19 cellular contexts compared by ENCODE assay signal in genomic region chr3:31357451-31357850, GRCh38.
"Had no signal": no experiment of that assay in that cellular context is flagged by ENCODE, and none has a peak within 500 bp of the region (broad histone marks: within the 10 kb centered on the region; RNA-seq: fewer than 3 reads in every experiment).

No MANE protein-coding gene starts in this region.

- H3K4me3 Mint-ChIP-seq: activated naive CD4-positive, alpha-beta T cell treated with anti-CD3 and anti-CD28 coated beads, Interleukin-2, amount 50 U/mL, for 24 hours; effector memory CD8-positive, alpha-beta T cell; memory B cell; naive B cell; neural crest cell; stimulated activated memory B cell treated with anti-CD40 and anti-IgM and Interleukin-4, amounts not matched to agents 10 μg/mL and 1 μg/mL and 100 μg/mL, for 72 hours had no signal

- H3K36me3 Mint-ChIP-seq: memory B cell; stimulated activated memory B cell treated with anti-CD40 and anti-IgM and Interleukin-4, amounts not matched to agents 10 μg/mL and 1 μg/mL and 100 μg/mL, for 72 hours had no signal

- H3K36me3 ChIP-seq: tibial artery had no signal

- ATAC-seq: effector memory CD8-positive, alpha-beta T cell; left ventricle myocardium superior; psoas muscle; right cardiac atrium; SK-N-SH treated with all-trans-retinoic acid at 6 μM for 48 hours had no signal

- H3K27ac Mint-ChIP-seq: effector memory CD8-positive, alpha-beta T cell; memory B cell; naive B cell; stimulated activated memory B cell treated with anti-CD40 and anti-IgM and Interleukin-4, amounts not matched to agents 10 μg/mL and 1 μg/mL and 100 μg/mL, for 72 hours had no signal

- H3K27me3 ChIP-seq: tibial artery had no signal

- H3K4me1 ChIP-seq: psoas muscle, tibial artery had no signal

- H3K27ac ChIP-seq: psoas muscle, tibial artery had no signal

- H3K4me1 Mint-ChIP-seq: memory B cell; naive B cell; stimulated activated memory B cell treated with anti-CD40 and anti-IgM and Interleukin-4, amounts not matched to agents 10 μg/mL and 1 μg/mL and 100 μg/mL, for 72 hours had no signal

- DNase-seq: activated CD4-positive, CD25-positive, alpha-beta regulatory T cell treated with anti-CD3 and anti-CD28 coated beads, Interleukin-2, amount 50 U/mL, for 72 hours; activated CD8-positive, alpha-beta memory T cell treated with anti-CD3 and anti-CD28 coated beads, Interleukin-2, amount 50 U/mL, for 4 hours; amniotic stem cell; caudate nucleus; effector memory CD8-positive, alpha-beta T cell; naive B cell; psoas muscle; SIG-M5; small intestine; stimulated activated CD4-positive, alpha-beta T cell treated with anti-CD3 and anti-CD28 coated beads, Interleukin-4, amount 100 ng/mL, for 24 hours; tibial artery had no signal

- H3K27me3 Mint-ChIP-seq: activated naive CD4-positive, alpha-beta T cell treated with anti-CD3 and anti-CD28 coated beads, Interleukin-2, amount 50 U/mL, for 24 hours; effector memory CD8-positive, alpha-beta T cell; naive B cell; stimulated activated memory B cell treated with anti-CD40 and anti-IgM and Interleukin-4, amounts not matched to agents 10 μg/mL and 1 μg/mL and 100 μg/mL, for 72 hours had no signal

- H3K9me3 Mint-ChIP-seq: activated naive CD4-positive, alpha-beta T cell treated with anti-CD3 and anti-CD28 coated beads, Interleukin-2, amount 50 U/mL, for 24 hours; memory B cell; stimulated activated memory B cell treated with anti-CD40 and anti-IgM and Interleukin-4, amounts not matched to agents 10 μg/mL and 1 μg/mL and 100 μg/mL, for 72 hours had no signal

- H3K4me3 ChIP-seq: mucosa of descending colon, psoas muscle, tibial artery had no signal

- H3K9me3 ChIP-seq: mucosa of descending colon, psoas muscle, tibial artery had no signal
